Comparison of ENCODE assay signal across 19 cellular contexts in the genomic region with DNA sequence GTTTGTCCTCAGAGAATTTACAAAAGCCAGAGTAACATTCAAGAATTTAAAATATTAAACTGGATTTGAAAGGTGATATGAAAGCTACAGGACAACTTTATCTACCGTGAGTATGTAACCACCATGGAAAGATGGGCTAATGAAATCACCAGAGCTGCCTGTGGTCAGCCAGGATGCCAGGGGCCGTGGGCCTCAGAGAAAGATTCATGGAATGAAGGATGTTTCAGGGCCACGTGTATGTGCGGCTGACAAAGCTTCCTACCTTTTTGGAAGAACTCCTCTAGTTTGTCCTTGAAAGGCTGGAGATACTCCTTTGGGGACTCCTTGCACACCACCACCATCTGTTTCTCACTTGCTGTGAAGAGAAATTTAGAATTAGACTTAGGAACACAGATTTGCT.
DNase-seq lines count a peak whose midpoint lies in the region; ATAC-seq, FAIRE-seq and TF ChIP-seq lines count a peak whose summit lies in the region.
"Had no signal": no experiment of that assay in that cellular context is flagged by ENCODE, and none has a peak within 500 bp of the region (broad histone marks: within the 10 kb centered on the region; RNA-seq: fewer than 3 reads in every experiment).

No MANE protein-coding gene starts in this region.

- no peak overlapping the region for H3K4me3 Mint-ChIP-seq in T-helper 17 cell
- H3K4me3 Mint-ChIP-seq: activated naive CD8-positive, alpha-beta T cell treated with anti-CD3 and anti-CD28 coated beads, Interleukin-2, amount 10 ng/mL, durations not matched to agents 7 days and 5 days; activated T-cell treated with anti-CD3 and anti-CD28 coated beads, Interleukin-2, amount 50 U/mL, for 72 hours; CD8-positive, alpha-beta T cell; H9; type B pancreatic cell had no signal

- no peak for TF ChIP-seq EP300 in A549 (IDR thresholded peaks at IDR 0.05)

- H3K27ac Mint-ChIP-seq in T-helper 17 cell = no peak overlapping the region
- H3K27ac Mint-ChIP-seq: activated naive CD8-positive, alpha-beta T cell treated with anti-CD3 and anti-CD28 coated beads, Interleukin-2, amount 10 ng/mL, durations not matched to agents 7 days and 5 days; activated T-cell treated with anti-CD3 and anti-CD28 coated beads, Interleukin-2, amount 50 U/mL, for 72 hours; CD8-positive, alpha-beta T cell; H9; type B pancreatic cell had no signal

- H3K4me2 ChIP-seq in A549 = peak overlapping the region; percentile 56
- no peak overlapping the region for H3K4me2 ChIP-seq in mesendoderm (ENCODE audit: low read length)

- peak; percentile 18 for FAIRE-seq in A549 (lab: Jason Lieb, UNC)
- FAIRE-seq: colon, GM12878 had no signal

- no peak overlapping the region for H2BK120ac ChIP-seq in mesendoderm (ENCODE audit: low read depth, low read length)

- no peaks in the 10 kb centered on the region for H3K79me1 ChIP-seq in mesendoderm (ENCODE audit: low read length)

- H3K4me1 ChIP-seq in A549 (peaks cover 53% of the 10 kb centered on the region), mesendoderm (ENCODE audit: control insufficient read depth, low read depth, low read length) (peaks cover 9% of the 10 kb centered on the region)

- TF ChIP-seq CTCF in A549 (IDR thresholded peaks at IDR 0.05) = no peak
- TF ChIP-seq CTCF in astrocyte of the spinal cord (IDR thresholded peaks at IDR 0.05; ENCODE audit: low read depth, low read length) = no peak

- no peak overlapping the region for H2BK15ac ChIP-seq in mesendoderm (replicated peaks; ENCODE audit: low read depth)

- peak overlapping the region; percentile 35 for H2BK5ac ChIP-seq in mesendoderm (ENCODE audit: low read length)

- H2AK5ac ChIP-seq in mesendoderm (ENCODE audit: low read length) = peak overlapping the region; percentile 32

- H4K8ac ChIP-seq in mesendoderm (ENCODE audit: low read depth, low read length) = no peak overlapping the region

- H3K27ac ChIP-seq in A549 (peak overlapping the region; percentile 79 to 86), mesendoderm (ENCODE audit: low read depth, low read length) (peak overlapping the region; percentile 75)

- WGBS in A549 (ENCODE audit: missing lambda C conversion rate) = 93% methylated on average over 4 of the region's 4 CpGs
- WGBS in mesendoderm (ENCODE audit: extremely low coverage, insufficient coverage, low lambda C conversion rate) = no CpG with 5 or more reads among the region's 4 CpGs

- H3K4ac ChIP-seq in mesendoderm (ENCODE audit: low read depth, low read length) = peak overlapping the region; percentile 68

- no peaks in the 10 kb centered on the region for H3K27me3 ChIP-seq in mesendoderm (ENCODE audit: insufficient read depth, low read length, poor library complexity)

- no peak overlapping the region for H4K5ac ChIP-seq in mesendoderm (ENCODE audit: low read length)

- no peaks in the 10 kb centered on the region for H3K36me3 Mint-ChIP-seq in T-helper 17 cell (ENCODE audit: low read depth)
- H3K36me3 Mint-ChIP-seq: activated naive CD8-positive, alpha-beta T cell treated with anti-CD3 and anti-CD28 coated beads, Interleukin-2, amount 10 ng/mL, durations not matched to agents 7 days and 5 days; CD8-positive, alpha-beta T cell; type B pancreatic cell had no signal

- CTCF ChIA-PET in A549 (lab: Yijun Ruan, JAX) = interaction anchor here (1.0 to 3.8 kb wide), 11 partner anchors 11 to 208 kb away, joined by 3 to 25 read pairs (median 6); no protein-coding TSS in a partner anchor

- H3K23ac ChIP-seq in mesendoderm (ENCODE audit: low read length) = no peak overlapping the region

- peak overlapping the region; percentile 25 for H3K18ac ChIP-seq in mesendoderm (ENCODE audit: low read length)

- no peak for DNase-seq in A549 (ENCODE audit: low read depth in 1 of 2, low spot score in 1 of 2)
- peak; percentile 56 for DNase-seq in LHCN-M2 (ENCODE audit: low read depth)
- peak; percentile 74 for DNase-seq in astrocyte of the spinal cord (ENCODE audit: low read depth, low spot score)
- DNase-seq in mesendoderm = no peak
- no peak for DNase-seq in posterior vena cava (ENCODE audit: low spot score)
- no peak for DNase-seq in effector CD4-positive, alpha-beta T cell
- DNase-seq in T-helper 17 cell = no peak
- DNase-seq in SW480 (ENCODE audit: low spot score) = no peak
- DNase-seq: activated CD4-positive, alpha-beta T cell treated with anti-CD3 and anti-CD28 coated beads, Interleukin-2, amount 50 U/mL, for 48 hours; activated naive CD8-positive, alpha-beta T cell treated with anti-CD3 and anti-CD28 coated beads, Interleukin-2, amount 10 ng/mL, durations not matched to agents 7 days and 5 days; activated T-cell treated with anti-CD3 and anti-CD28 coated beads, Interleukin-2, amount 50 U/mL, for 72 hours; CD8-positive, alpha-beta T cell; H9; NCI-H1105; NCI-H345; nucleus accumbens had no signal

- POLR2A ChIA-PET in A549 (lab: Yijun Ruan, JAX) = interaction anchor here (1.2 to 1.8 kb wide), 2 partner anchors 9 to 11 kb away, joined by 4 to 7 read pairs; no protein-coding TSS in a partner anchor

- H3K9me3 ChIP-seq in A549 = no peaks in the 10 kb centered on the region; the same call in 2 of the 3 replicates
- H3K9me3 ChIP-seq in T-helper 17 cell (ENCODE audit: control insufficient read depth, low read length, poor library complexity, severe bottlenecking) = no peaks in the 10 kb centered on the region

- H3K27me3 Mint-ChIP-seq in T-helper 17 cell = peaks cover 4% of the 10 kb centered on the region
- H3K27me3 Mint-ChIP-seq: type B pancreatic cell had no signal

- no peak for TF ChIP-seq POLR2A in A549 (IDR thresholded peaks at IDR 0.05; ENCODE audit: low read length)

- H3K79me2 ChIP-seq in mesendoderm (ENCODE audit: control insufficient read depth, insufficient read depth, low read length) = no peaks in the 10 kb centered on the region

- peaks cover 5% of the 10 kb centered on the region for H3K4me1 Mint-ChIP-seq in T-helper 17 cell
- H3K4me1 Mint-ChIP-seq: activated naive CD8-positive, alpha-beta T cell treated with anti-CD3 and anti-CD28 coated beads, Interleukin-2, amount 10 ng/mL, durations not matched to agents 7 days and 5 days had no signal

- no peak overlapping the region for H3K9ac ChIP-seq in mesendoderm (ENCODE audit: low read length)

- intact Hi-C loops in posterior vena cava (cut with DNase I) = loop anchor here in 1 of 2 donors (10.0 kb wide), 2 partner anchors 122 to 192 kb away; no protein-coding TSS in a partner anchor

- ATAC-seq in A549 (no peak), T-helper 17 cell (no peak)
- ATAC-seq: activated T-cell treated with anti-CD3 and anti-CD28 coated beads, Interleukin-2, amount 50 U/mL, for 72 hours; CD8-positive, alpha-beta T cell; GM12878 had no signal

- H3K36me3 ChIP-seq in mesendoderm (ENCODE audit: control insufficient read depth, insufficient read depth, low read length) = no peaks in the 10 kb centered on the region

- TF ChIP-seq RAD21 in A549 (conservative IDR thresholded peaks at IDR 0.05 in 1 of 2, IDR thresholded peaks at IDR 0.05 in 1 of 2) = no peak

- H3K4me3 ChIP-seq in A549 = no peak overlapping the region
- no peak overlapping the region for H3K4me3 ChIP-seq in astrocyte of the spinal cord (ENCODE audit: low read depth, low read length)
- no peak overlapping the region for H3K4me3 ChIP-seq in mesendoderm (ENCODE audit: low read length)
- H3K4me3 ChIP-seq: GM12878 had no signal

- H3K56ac ChIP-seq in mesendoderm (ENCODE audit: low read length) = peak overlapping the region; percentile 10

- in situ Hi-C loops in astrocyte of the spinal cord (cut with HindIII; ENCODE audit: low sequenced_read_pairs) = no loop called here

TF ChIP-seq in A549, 52 proteins besides CTCF, POLR2A, EP300 and RAD21 (continues in another document):
- TF ChIP-seq HOXB5 (CRISPR knock-in tag; IDR thresholded peaks at IDR 0.05) = no peak
- TF ChIP-seq, protein P1, sequence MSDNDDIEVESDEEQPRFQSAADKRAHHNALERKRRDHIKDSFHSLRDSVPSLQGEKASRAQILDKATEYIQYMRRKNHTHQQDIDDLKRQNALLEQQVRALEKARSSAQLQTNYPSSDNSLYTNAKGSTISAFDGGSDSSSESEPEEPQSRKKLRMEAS (IDR thresholded peaks at IDR 0.05) = no peak
- no peak for TF ChIP-seq CHD2 (IDR thresholded peaks at IDR 0.05; ENCODE audit: low read length, partially characterized antibody)
- no peak for TF ChIP-seq JUNB (IDR thresholded peaks at IDR 0.05)
- no peak for TF ChIP-seq PHF8 (IDR thresholded peaks at IDR 0.05; ENCODE audit: borderline replicate concordance, low read depth)
- TF ChIP-seq, protein P2, sequence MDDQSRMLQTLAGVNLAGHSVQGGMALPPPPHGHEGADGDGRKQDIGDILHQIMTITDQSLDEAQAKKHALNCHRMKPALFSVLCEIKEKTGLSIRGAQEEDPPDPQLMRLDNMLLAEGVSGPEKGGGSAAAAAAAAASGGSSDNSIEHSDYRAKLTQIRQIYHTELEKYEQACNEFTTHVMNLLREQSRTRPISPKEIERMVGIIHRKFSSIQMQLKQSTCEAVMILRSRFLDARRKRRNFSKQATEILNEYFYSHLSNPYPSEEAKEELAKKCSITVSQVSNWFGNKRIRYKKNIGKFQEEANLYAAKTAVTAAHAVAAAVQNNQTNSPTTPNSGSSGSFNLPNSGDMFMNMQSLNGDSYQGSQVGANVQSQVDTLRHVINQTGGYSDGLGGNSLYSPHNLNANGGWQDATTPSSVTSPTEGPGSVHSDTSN (IDR thresholded peaks at IDR 0.05) = no peak
- TF ChIP-seq, protein P3, sequence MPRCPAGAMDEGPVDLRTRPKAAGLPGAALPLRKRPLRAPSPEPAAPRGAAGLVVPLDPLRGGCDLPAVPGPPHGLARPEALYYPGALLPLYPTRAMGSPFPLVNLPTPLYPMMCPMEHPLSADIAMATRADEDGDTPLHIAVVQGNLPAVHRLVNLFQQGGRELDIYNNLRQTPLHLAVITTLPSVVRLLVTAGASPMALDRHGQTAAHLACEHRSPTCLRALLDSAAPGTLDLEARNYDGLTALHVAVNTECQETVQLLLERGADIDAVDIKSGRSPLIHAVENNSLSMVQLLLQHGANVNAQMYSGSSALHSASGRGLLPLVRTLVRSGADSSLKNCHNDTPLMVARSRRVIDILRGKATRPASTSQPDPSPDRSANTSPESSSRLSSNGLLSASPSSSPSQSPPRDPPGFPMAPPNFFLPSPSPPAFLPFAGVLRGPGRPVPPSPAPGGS (IDR thresholded peaks at IDR 0.05) = no peak
- TF ChIP-seq, protein P4, sequence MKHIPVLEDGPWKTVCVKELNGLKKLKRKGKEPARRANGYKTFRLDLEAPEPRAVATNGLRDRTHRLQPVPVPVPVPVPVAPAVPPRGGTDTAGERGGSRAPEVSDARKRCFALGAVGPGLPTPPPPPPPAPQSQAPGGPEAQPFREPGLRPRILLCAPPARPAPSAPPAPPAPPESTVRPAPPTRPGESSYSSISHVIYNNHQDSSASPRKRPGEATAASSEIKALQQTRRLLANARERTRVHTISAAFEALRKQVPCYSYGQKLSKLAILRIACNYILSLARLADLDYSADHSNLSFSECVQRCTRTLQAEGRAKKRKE (CRISPR knock-in tag; IDR thresholded peaks at IDR 0.05; ENCODE audit: low read depth) = no peak

Comparison
In these comparisons a context has a peak if more than half of its experiments do, and no peak if none do; other contexts are left out.
1. DNase-seq: peak in LHCN-M2 (single experiment) and astrocyte of the spinal cord (single experiment); none in A549 (0 of 2), mesendoderm (single experiment), posterior vena cava (single experiment), effector CD4-positive, alpha-beta T cell (single experiment), T-helper 17 cell (0 of 3) and SW480 (single experiment).